9 cellular contexts compared by ENCODE assay signal in genomic region chr12:81610955-81611889, GRCh38.
DNase-seq lines count a peak whose midpoint lies in the region; ATAC-seq and TF ChIP-seq lines count a peak whose summit lies in the region.
"Had no signal": no experiment of that assay in that cellular context is flagged by ENCODE, and none has a peak within 500 bp of the region (broad histone marks: within the 10 kb centered on the region; RNA-seq: fewer than 3 reads in every experiment).

No MANE protein-coding gene starts in this region.

- TF ChIP-seq CTCF in SU-DHL-6 (IDR thresholded peaks at IDR 0.05; ENCODE audit: insufficient read depth, low read length, poor library complexity, severe bottlenecking) (no peak), osteoblast (IDR thresholded peaks at IDR 0.05; ENCODE audit: extremely low read depth, low read depth, low read length) (peak; percentile 31), tibial artery (IDR thresholded peaks at IDR 0.05) (no peak)

- no peaks in the 10 kb centered on the region for H3K9me2 ChIP-seq in SU-DHL-6 (replicated peaks; ENCODE audit: insufficient read depth, low read length)

- H3K4me1 ChIP-seq in osteoblast (ENCODE audit: insufficient read depth, low read length) = no peaks in the 10 kb centered on the region
- H3K4me1 ChIP-seq in tibial artery = no peaks in the 10 kb centered on the region
- H3K4me1 ChIP-seq: parathyroid adenoma had no signal

- H3K4me3 ChIP-seq in SU-DHL-6 (ENCODE audit: insufficient read depth, low read length, poor library complexity, severe bottlenecking) = no peak overlapping the region
- no peak overlapping the region for H3K4me3 ChIP-seq in osteoblast (ENCODE audit: insufficient read depth, low read length)
- H3K4me3 ChIP-seq in tibial artery = no peak overlapping the region

- peak; percentile 11 to 19 for DNase-seq in SHP77 (lab: John Stamatoyannopoulos, UW)
- no peak for DNase-seq in SHP77 treated with DMSO at 0.1 percent for 48 hours (lab: John Stamatoyannopoulos, UW)
- no peak for DNase-seq in osteoblast (ENCODE audit: insufficient read length, low spot score, missing footprints)
- no peak for DNase-seq in tibial artery
- no peak for DNase-seq in hepatic stellate cell (ENCODE audit: low spot score)
- DNase-seq in erythroblast (lab: John Stamatoyannopoulos, UW) = no peak

- peak overlapping the region; percentile 23 for H2AFZ ChIP-seq in SU-DHL-6 (ENCODE audit: low read depth, low read length, severe bottlenecking)
- H2AFZ ChIP-seq in osteoblast (ENCODE audit: low read length) = no peak overlapping the region
- H2AFZ ChIP-seq: parathyroid adenoma had no signal

- H3K27me3 ChIP-seq in SU-DHL-6 (ENCODE audit: low read length) (no peaks in the 10 kb centered on the region), osteoblast (ENCODE audit: insufficient read depth, low read length) (no peaks in the 10 kb centered on the region), tibial artery (no peaks in the 10 kb centered on the region)

- H3K79me2 ChIP-seq in SU-DHL-6 (ENCODE audit: insufficient read depth, low read length) (no peaks in the 10 kb centered on the region), osteoblast (ENCODE audit: insufficient read depth, low read length) (no peaks in the 10 kb centered on the region)
- H3K79me2 ChIP-seq: parathyroid adenoma had no signal

- H3K9me3 ChIP-seq in SU-DHL-6 (ENCODE audit: insufficient read depth, low read length) = no peaks in the 10 kb centered on the region
- H3K9me3 ChIP-seq in osteoblast (ENCODE audit: low read depth, low read length) = no peaks in the 10 kb centered on the region
- no peaks in the 10 kb centered on the region for H3K9me3 ChIP-seq in tibial artery

- intact Hi-C loops in tibial artery (cut with DNase I; ENCODE audit: low total_unique reads) = no loop called here

- TF ChIP-seq POLR2A in erythroblast (IDR thresholded peaks at IDR 0.05; ENCODE audit: low read length) = no peak

- H3K9ac ChIP-seq in SU-DHL-6 (ENCODE audit: low read length) = no peak overlapping the region
- H3K9ac ChIP-seq: parathyroid adenoma had no signal

- H3K4me2 ChIP-seq in SU-DHL-6 (ENCODE audit: low read depth, low read length, poor library complexity, severe bottlenecking) (no peak overlapping the region), osteoblast (ENCODE audit: insufficient read depth, low read length) (no peak overlapping the region)

- H3F3A ChIP-seq in SU-DHL-6 (ENCODE audit: insufficient read depth) = no peaks in the 10 kb centered on the region

- H3K27ac ChIP-seq in SU-DHL-6 (ENCODE audit: low read depth, low read length) (no peak overlapping the region), osteoblast (ENCODE audit: low read depth, low read length) (no peak overlapping the region), tibial artery (no peak overlapping the region)
- H3K27ac ChIP-seq: parathyroid adenoma had no signal

- ATAC-seq in HG03175 (IDR thresholded peaks at IDR 0.05; ENCODE audit: unreplicated experiment) = peak; percentile 85

- H4K20me1 ChIP-seq in SU-DHL-6 (ENCODE audit: low read depth, low read length) (no peaks in the 10 kb centered on the region), osteoblast (ENCODE audit: insufficient read depth, low read length) (no peaks in the 10 kb centered on the region)

- H3K36me3 ChIP-seq in SU-DHL-6 (ENCODE audit: low read length) (no peaks in the 10 kb centered on the region), osteoblast (ENCODE audit: insufficient read depth, low read length) (no peaks in the 10 kb centered on the region), tibial artery (no peaks in the 10 kb centered on the region)

Comparison
In these comparisons a context has a peak if more than half of its experiments do, and no peak if none do; other contexts are left out.
1. DNase-seq: peak in SHP77 (2 of 2); none in SHP77 treated with DMSO at 0.1 percent for 48 hours (single experiment), osteoblast (single experiment), tibial artery (0 of 2), hepatic stellate cell (single experiment) and erythroblast (0 of 2).